Comparison of ENCODE assay signal across 23 cellular contexts in the genomic region with DNA sequence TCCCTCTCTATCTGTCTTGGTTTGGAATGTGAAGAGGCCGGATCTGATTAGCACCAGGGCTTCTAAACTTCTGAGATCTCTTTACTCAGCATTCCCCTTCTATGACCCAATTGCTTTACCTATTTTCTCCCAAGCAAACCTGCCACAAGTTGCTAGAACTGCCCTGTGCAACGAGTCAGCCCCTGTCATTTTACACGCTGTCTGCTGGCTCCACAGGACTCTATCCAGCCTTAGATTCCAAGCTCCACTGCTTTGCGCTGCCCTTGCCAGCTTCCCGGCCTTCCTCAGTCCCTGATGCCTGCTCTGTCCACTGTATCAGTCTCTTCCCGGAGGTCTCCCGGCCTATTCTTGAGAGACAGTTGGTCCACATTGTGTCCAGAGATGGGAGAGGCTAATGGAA. TPM values are rescaled to one million over a fixed set of nuclear protein-coding genes. Genes with fewer than 3 reads are reported as not detected.
A peak's percentile ranks its signal among the peaks of the same experiment; 100 is the strongest.
DNase-seq lines count a peak whose midpoint lies in the region; ATAC-seq and TF ChIP-seq lines count a peak whose summit lies in the region.
"Had no signal": no experiment of that assay in that cellular context is flagged by ENCODE, and none has a peak within 500 bp of the region (broad histone marks: within the 10 kb centered on the region; RNA-seq: fewer than 3 reads in every experiment).

No MANE protein-coding gene starts in this region.

- ATAC-seq in activated naive CD4-positive, alpha-beta T cell treated with anti-CD3 and anti-CD28 coated beads, Interleukin-2, amount 50 U/mL, for 72 hours: no peak
- ATAC-seq in T-helper 17 cell: no peak
- no peak for ATAC-seq in natural killer cell treated with Interleukin-12 subunit alpha and Interleukin-12 subunit beta and Interleukin-15 and Interleukin-18, amount 100 ng/mL, for 72 hours

- H2BK15ac ChIP-seq in neuronal stem cell (ENCODE audit: low read length): no peak overlapping the region

- H2BK120ac ChIP-seq in neuronal stem cell (ENCODE audit: low read depth, low read length): no peak overlapping the region

- peaks cover 6% of the 10 kb centered on the region for H3K4me1 Mint-ChIP-seq in activated naive CD4-positive, alpha-beta T cell treated with anti-CD3 and anti-CD28 coated beads, Interleukin-2, amount 10 ng/mL, durations not matched to agents 7 days and 5 days
- H3K4me1 Mint-ChIP-seq in T-helper 17 cell: peaks cover 2% of the 10 kb centered on the region
- H3K4me1 Mint-ChIP-seq in natural killer cell treated with Interleukin-12 subunit alpha and Interleukin-12 subunit beta and Interleukin-15 and Interleukin-18, amount 100 ng/mL, for 72 hours (ENCODE audit: low read depth in 2 of 2): peaks cover 0 to 9% of the 10 kb centered on the region in 2 donors

- no peaks in the 10 kb centered on the region for H3K27me3 Mint-ChIP-seq in activated naive CD4-positive, alpha-beta T cell treated with anti-CD3 and anti-CD28 coated beads, Interleukin-2, amount 10 ng/mL, durations not matched to agents 7 days and 5 days
- H3K27me3 Mint-ChIP-seq in T-helper 17 cell: no peaks in the 10 kb centered on the region
- no peaks in the 10 kb centered on the region for H3K27me3 Mint-ChIP-seq in natural killer cell treated with Interleukin-12 subunit alpha and Interleukin-12 subunit beta and Interleukin-15 and Interleukin-18, amount 100 ng/mL, for 72 hours
- H3K27me3 Mint-ChIP-seq: IgD-negative memory B cell had no signal

- TF ChIP-seq CTCF in testis (IDR thresholded peaks at IDR 0.05): no peak
- TF ChIP-seq CTCF in vagina (IDR thresholded peaks at IDR 0.05): no peak

- H3K27ac Mint-ChIP-seq in activated naive CD4-positive, alpha-beta T cell treated with anti-CD3 and anti-CD28 coated beads, Interleukin-2, amount 10 ng/mL, durations not matched to agents 7 days and 5 days: peak overlapping the region; percentile 50
- peak overlapping the region in 1 of 2 donors; percentile 6 for H3K27ac Mint-ChIP-seq in activated naive CD4-positive, alpha-beta T cell treated with anti-CD3 and anti-CD28 coated beads, Interleukin-2, amount 50 U/mL, for 72 hours
- peak overlapping the region; percentile 62 for H3K27ac Mint-ChIP-seq in T-helper 17 cell
- H3K27ac Mint-ChIP-seq in natural killer cell treated with Interleukin-12 subunit alpha and Interleukin-12 subunit beta and Interleukin-15 and Interleukin-18, amount 100 ng/mL, for 72 hours: no peak overlapping the region
- H3K27ac Mint-ChIP-seq: IgD-negative memory B cell had no signal

- H3K4me3 Mint-ChIP-seq in activated naive CD4-positive, alpha-beta T cell treated with anti-CD3 and anti-CD28 coated beads, Interleukin-2, amount 10 ng/mL, durations not matched to agents 7 days and 5 days: no peak overlapping the region
- no peak overlapping the region for H3K4me3 Mint-ChIP-seq in T-helper 17 cell
- no peak overlapping the region for H3K4me3 Mint-ChIP-seq in natural killer cell treated with Interleukin-12 subunit alpha and Interleukin-12 subunit beta and Interleukin-15 and Interleukin-18, amount 100 ng/mL, for 72 hours
- H3K4me3 Mint-ChIP-seq: CD8-positive, alpha-beta memory T cell; IgD-negative memory B cell had no signal

- H3K36me3 Mint-ChIP-seq in activated naive CD4-positive, alpha-beta T cell treated with anti-CD3 and anti-CD28 coated beads, Interleukin-2, amount 10 ng/mL, durations not matched to agents 7 days and 5 days: no peaks in the 10 kb centered on the region
- no peaks in the 10 kb centered on the region for H3K36me3 Mint-ChIP-seq in activated naive CD4-positive, alpha-beta T cell treated with anti-CD3 and anti-CD28 coated beads, Interleukin-2, amount 50 U/mL, for 72 hours
- peaks cover 2% of the 10 kb centered on the region for H3K36me3 Mint-ChIP-seq in T-helper 17 cell (ENCODE audit: low read depth)
- no peaks in the 10 kb centered on the region for H3K36me3 Mint-ChIP-seq in natural killer cell treated with Interleukin-12 subunit alpha and Interleukin-12 subunit beta and Interleukin-15 and Interleukin-18, amount 100 ng/mL, for 72 hours

- no peak overlapping the region for H3K23ac ChIP-seq in neuronal stem cell (ENCODE audit: low read depth, low read length, poor library complexity)

- whole genome bisulfite sequencing in neuronal stem cell (ENCODE audit: extremely low coverage in 2 of 2, insufficient read length in 2 of 2, insufficient replicate concordance in 1 of 2), 2 donors: no CpG with 5 or more reads among the region's 7 CpGs
- WGBS in testis, 2 donors: 88 to 93% methylated on average over 7 of the region's 7 CpGs

- DNase-seq in activated naive CD4-positive, alpha-beta T cell treated with anti-CD3 and anti-CD28 coated beads, Interleukin-2, amount 10 ng/mL, durations not matched to agents 7 days and 5 days: no peak
- no peak for DNase-seq in activated naive CD4-positive, alpha-beta T cell treated with anti-CD3 and anti-CD28 coated beads, Interleukin-2, amount 50 U/mL, for 72 hours (ENCODE audit: low spot score in 2 of 2)
- DNase-seq in T-helper 17 cell: no peak
- DNase-seq in islet precursor cell: peak; percentile 73
- no peak for DNase-seq in neuronal stem cell (ENCODE audit: low spot score)
- no peak for DNase-seq in testis
- DNase-seq in natural killer cell treated with Interleukin-12 subunit alpha and Interleukin-12 subunit beta and Interleukin-15 and Interleukin-18, amount 100 ng/mL, for 72 hours (ENCODE audit: low spot score): no peak
- DNase-seq in vagina (ENCODE audit: extremely low spot score in 2 of 2): no peak
- DNase-seq: 8988T; Calu3; CD8-positive, alpha-beta memory T cell; GM23248; HCEC 1CT; Kasumi-1; NCI-H1694; NCI-H2081; NCI-H2171 treated with DMSO at 0.1 percent for 48 hours; NCI-H446 treated with DMSO at 0.1 percent for 48 hours; NCI-H526 treated with DMSO at 0.1 percent for 48 hours; SHP77 treated with DMSO at 0.1 percent for 48 hours had no signal

- H3K36me3 ChIP-seq in neuronal stem cell (replicated peaks in 1 of 2; ENCODE audit: control insufficient read depth in 2 of 2, insufficient read depth in 2 of 2, low read length in 2 of 2): no peaks in the 10 kb centered on the region
- H3K36me3 ChIP-seq in testis (ENCODE audit: low read depth, missing control alignments): no peaks in the 10 kb centered on the region
- H3K36me3 ChIP-seq in vagina: no peaks in the 10 kb centered on the region
- H3K36me3 ChIP-seq: BLaER1 treated with 17β-estradiol and CSF1 and Interleukin-3, amounts not matched to agents 10 nM and 100 nM had no signal

- H3K4me3 ChIP-seq in neuronal stem cell (ENCODE audit: low read length in 2 of 2): no peak overlapping the region
- no peak overlapping the region for H3K4me3 ChIP-seq in testis
- no peak overlapping the region for H3K4me3 ChIP-seq in vagina
- H3K4me3 ChIP-seq: BLaER1 treated with 17β-estradiol and CSF1 and Interleukin-3, amounts not matched to agents 10 nM and 100 nM; GM23248 had no signal

- no peak overlapping the region for H4K91ac ChIP-seq in neuronal stem cell (ENCODE audit: low read depth, low read length, poor library complexity)

- H4K8ac ChIP-seq in neuronal stem cell (ENCODE audit: low read depth, low read length): no peak overlapping the region

- peak overlapping the region; percentile 77 for H2AFZ ChIP-seq in neuronal stem cell (ENCODE audit: low read length)
- H2AFZ ChIP-seq: GM23248 had no signal

- no peaks in the 10 kb centered on the region for H3K9me3 Mint-ChIP-seq in activated naive CD4-positive, alpha-beta T cell treated with anti-CD3 and anti-CD28 coated beads, Interleukin-2, amount 10 ng/mL, durations not matched to agents 7 days and 5 days
- no peaks in the 10 kb centered on the region for H3K9me3 Mint-ChIP-seq in activated naive CD4-positive, alpha-beta T cell treated with anti-CD3 and anti-CD28 coated beads, Interleukin-2, amount 50 U/mL, for 72 hours
- H3K9me3 Mint-ChIP-seq in natural killer cell treated with Interleukin-12 subunit alpha and Interleukin-12 subunit beta and Interleukin-15 and Interleukin-18, amount 100 ng/mL, for 72 hours: no peaks in the 10 kb centered on the region
- H3K9me3 Mint-ChIP-seq: CD8-positive, alpha-beta memory T cell; IgD-negative memory B cell had no signal

- H3K79me1 ChIP-seq in neuronal stem cell (ENCODE audit: low read depth, low read length): peaks cover 3% of the 10 kb centered on the region

- H3K4ac ChIP-seq in neuronal stem cell (ENCODE audit: low read length): no peak overlapping the region

- CTCF ChIA-PET in activated naive CD4-positive, alpha-beta T cell treated with anti-CD3 and anti-CD28 coated beads, Interleukin-2, amount 10 ng/mL, durations not matched to agents 7 days and 5 days (lab: Charles Lee): interaction anchor here (0.8 kb wide), 1 partner anchor 162 kb away, joined by 3 read pairs; no protein-coding TSS in a partner anchor

- H3K18ac ChIP-seq in neuronal stem cell (ENCODE audit: low read length): no peak overlapping the region

- peaks cover 0 to 2% (median 0%) of the 10 kb centered on the region in 3 experiments for H3K27me3 ChIP-seq in neuronal stem cell (ENCODE audit: control insufficient read depth in 3 of 3, insufficient read depth in 3 of 3, low read depth in 1 of 3, low read length in 3 of 3)
- no peaks in the 10 kb centered on the region for H3K27me3 ChIP-seq in testis
- no peaks in the 10 kb centered on the region for H3K27me3 ChIP-seq in vagina
- H3K27me3 ChIP-seq: BLaER1 treated with 17β-estradiol and CSF1 and Interleukin-3, amounts not matched to agents 10 nM and 100 nM had no signal

- H2AK5ac ChIP-seq in neuronal stem cell (ENCODE audit: low read depth, low read length): no peak overlapping the region

- H3K9ac ChIP-seq in neuronal stem cell (ENCODE audit: low read depth, low read length, poor library complexity): no peak overlapping the region
- H3K9ac ChIP-seq: BLaER1 treated with 17β-estradiol and CSF1 and Interleukin-3, amounts not matched to agents 10 nM and 100 nM; GM23248 had no signal

- no peaks in the 10 kb centered on the region for H3K4me1 ChIP-seq in neuronal stem cell (ENCODE audit: control insufficient read depth in 2 of 2, insufficient read depth in 1 of 2, low read depth in 1 of 2, low read length in 2 of 2)
- H3K4me1 ChIP-seq in testis: no peaks in the 10 kb centered on the region
- H3K4me1 ChIP-seq in vagina: no peaks in the 10 kb centered on the region

- H3K4me2 ChIP-seq in neuronal stem cell (ENCODE audit: insufficient read depth, low read length, poor library complexity, severe bottlenecking): no peak overlapping the region

- no peak overlapping the region for H2BK12ac ChIP-seq in neuronal stem cell (ENCODE audit: low read length)

- no peak overlapping the region for H3K14ac ChIP-seq in neuronal stem cell (ENCODE audit: low read length)

- intact Hi-C loops in testis (cut with DNase I; ENCODE audit: low total_unique reads) (no loop called here), vagina (cut with DNase I) (no loop called here)

- no peak overlapping the region for H2BK5ac ChIP-seq in neuronal stem cell (ENCODE audit: low read length)

- H3K27ac ChIP-seq in neuronal stem cell (replicated peaks; ENCODE audit: low read length) (no peak overlapping the region), testis (no peak overlapping the region), vagina (no peak overlapping the region)
- H3K27ac ChIP-seq: BLaER1 treated with 17β-estradiol and CSF1 and Interleukin-3, amounts not matched to agents 10 nM and 100 nM; GM23248; RWPE1 had no signal

- H3K9me3 ChIP-seq in T-helper 17 cell (ENCODE audit: control insufficient read depth, low read length, poor library complexity, severe bottlenecking) (no peaks in the 10 kb centered on the region), neuronal stem cell (replicated peaks in 1 of 2; ENCODE audit: control insufficient read depth in 2 of 2, insufficient read depth in 1 of 2, low read depth in 1 of 2, low read length in 2 of 2) (no peaks in the 10 kb centered on the region), testis (no peaks in the 10 kb centered on the region), vagina (no peaks in the 10 kb centered on the region)

- TF ChIP-seq POLR2A in testis (IDR thresholded peaks at IDR 0.05) (no peak), vagina (IDR thresholded peaks at IDR 0.05) (no peak)

RNA-seq across cellular contexts. Expression of gene CEP19, which starts 12.3 kb away (rescaled TPM):
- 1 to 10 TPM; 2.0 to 5.5 TPM for total RNA-seq in activated naive CD4-positive, alpha-beta T cell treated with anti-CD3 and anti-CD28 coated beads, Interleukin-2, amount 50 U/mL, for 72 hours
- 1 to 10 TPM; 1.4 to 2.1 TPM for total RNA-seq in T-helper 17 cell
- 10.3 TPM for polyA plus RNA-seq in neuronal stem cell (2013, experiment 1 of 2)
- polyA plus RNA-seq in neuronal stem cell (2013, experiment 2 of 2): 10.6 TPM
- 10 to 100 TPM in 1 of 2 donors, 1 to 10 TPM in 1; 7.4 to 11.1 TPM for total RNA-seq in testis
- polyA plus RNA-seq in testis (ENCODE audit: insufficient read depth, low read depth, low replicate concordance): 17.1 TPM
- 1 to 10 TPM; 2.3 to 4.2 TPM for total RNA-seq in natural killer cell treated with Interleukin-12 subunit alpha and Interleukin-12 subunit beta and Interleukin-15 and Interleukin-18, amount 100 ng/mL, for 72 hours
- total RNA-seq in vagina: 1.5 TPM

RNA-seq across cellular contexts. Expression of gene PIGX, which starts 12.4 kb away (rescaled TPM):
- total RNA-seq in activated naive CD4-positive, alpha-beta T cell treated with anti-CD3 and anti-CD28 coated beads, Interleukin-2, amount 50 U/mL, for 72 hours: 10 to 100 TPM; 38.0 to 46.1 TPM
- total RNA-seq in T-helper 17 cell (10 to 100 TPM; 18.0 to 19.7 TPM), testis (10 to 100 TPM; 23.8 to 37.5 TPM), vagina (31.9 TPM)
- polyA plus RNA-seq in neuronal stem cell (2013, experiment 1 of 2): 29.8 TPM
- 28.3 TPM for polyA plus RNA-seq in neuronal stem cell (2013, experiment 2 of 2)
- 21.6 TPM for polyA plus RNA-seq in testis (ENCODE audit: insufficient read depth, low read depth, low replicate concordance)
- 10 to 100 TPM; 28.1 to 33.6 TPM for total RNA-seq in natural killer cell treated with Interleukin-12 subunit alpha and Interleukin-12 subunit beta and Interleukin-15 and Interleukin-18, amount 100 ng/mL, for 72 hours

RNA-seq across cellular contexts. Expression of gene PAK2, which starts 39.9 kb away (rescaled TPM):
- total RNA-seq in activated naive CD4-positive, alpha-beta T cell treated with anti-CD3 and anti-CD28 coated beads, Interleukin-2, amount 50 U/mL, for 72 hours: 100 to 1,000 TPM in 1 of 2 donors, 10 to 100 TPM in 1; 73.5 to 102 TPM
- 10 to 100 TPM; 70.6 to 80.0 TPM for total RNA-seq in T-helper 17 cell
- 42.9 TPM for polyA plus RNA-seq in neuronal stem cell (2013, experiment 1 of 2)
- polyA plus RNA-seq in neuronal stem cell (2013, experiment 2 of 2): 43.9 TPM
- total RNA-seq in testis: 10 to 100 TPM; 47.4 to 49.2 TPM
- 30.7 TPM for polyA plus RNA-seq in testis (ENCODE audit: insufficient read depth, low read depth, low replicate concordance)
- 10 to 100 TPM; 70.1 to 83.3 TPM for total RNA-seq in natural killer cell treated with Interleukin-12 subunit alpha and Interleukin-12 subunit beta and Interleukin-15 and Interleukin-18, amount 100 ng/mL, for 72 hours
- 41.3 TPM for total RNA-seq in vagina

Comparison
In these comparisons a context has a peak if more than half of its experiments do, and no peak if none do; other contexts are left out.
1. H3K27ac Mint-ChIP-seq: peak in activated naive CD4-positive, alpha-beta T cell treated with anti-CD3 and anti-CD28 coated beads, Interleukin-2, amount 10 ng/mL, durations not matched to agents 7 days and 5 days (single experiment) and T-helper 17 cell (single experiment); none in natural killer cell treated with Interleukin-12 subunit alpha and Interleukin-12 subunit beta and Interleukin-15 and Interleukin-18, amount 100 ng/mL, for 72 hours (0 of 2).